Comparison of ENCODE assay signal across 28 cellular contexts in genomic region chr9:81097167-81097566, GRCh38.
"Had no signal": no experiment of that assay in that cellular context is flagged by ENCODE, and none has a peak within 500 bp of the region (broad histone marks: within the 10 kb centered on the region; RNA-seq: fewer than 3 reads in every experiment).

No MANE protein-coding gene starts in this region.

- DNase-seq: activated CD4-positive, alpha-beta T cell treated with anti-CD3 and anti-CD28 coated beads for 4 hours; activated CD4-positive, alpha-beta T cell treated with anti-CD3 and anti-CD28 coated beads, Interleukin-2, amount 50 U/mL, for 4 hours; activated CD8-positive, alpha-beta memory T cell treated with anti-CD3 and anti-CD28 coated beads for 24 hours; activated effector memory CD4-positive, alpha-beta T cell treated with Interleukin-2 at 50 U/mL for 16 hours; activated naive CD4-positive, alpha-beta T cell treated with Interleukin-2 at 50 U/mL for 16 hours; dorsolateral prefrontal cortex; effector memory CD8-positive, alpha-beta T cell; foreskin melanocyte; left cardiac atrium; left ventricle myocardium superior; naive thymus-derived CD8-positive, alpha-beta T cell; ovary; right lobe of liver; stimulated activated CD4-positive, alpha-beta T cell treated with anti-CD3 and anti-CD28 coated beads, Interleukin-2, amount 100 ng/mL, for 48 hours; stimulated activated naive CD4-positive, alpha-beta T cell treated with Interleukin-2 at 50 U/mL for 16 hours; T-helper 9 cell; transverse colon had no signal

- H3K4me3 Mint-ChIP-seq: activated naive CD8-positive, alpha-beta T cell; brain; effector memory CD8-positive, alpha-beta T cell; naive thymus-derived CD8-positive, alpha-beta T cell; T-helper 1 cell treated with Interleukin-12 subunit alpha and Interleukin-12 subunit beta and Interleukin-4 antibody, amounts not matched to agents 30 μg/mL and 1 μg/mL, for 36 hours had no signal

- H3K36me3 Mint-ChIP-seq: activated naive CD8-positive, alpha-beta T cell had no signal

- H3K27ac ChIP-seq: ascending aorta, coronary artery, dorsolateral prefrontal cortex, ovary, right lobe of liver, VCaP had no signal

- H3K27ac Mint-ChIP-seq: activated naive CD8-positive, alpha-beta T cell; effector memory CD8-positive, alpha-beta T cell; naive thymus-derived CD8-positive, alpha-beta T cell; progenitor cell of endocrine pancreas; T-helper 1 cell treated with Interleukin-12 subunit alpha and Interleukin-12 subunit beta and Interleukin-4 antibody, amounts not matched to agents 30 μg/mL and 1 μg/mL, for 36 hours had no signal

- H3K27me3 ChIP-seq: ascending aorta, ovary, right lobe of liver, transverse colon had no signal

- FAIRE-seq: islet of Langerhans, TTC549, urothelium cell line had no signal

- H3K27me3 Mint-ChIP-seq: activated naive CD8-positive, alpha-beta T cell; effector memory CD8-positive, alpha-beta T cell; progenitor cell of endocrine pancreas had no signal

- H3K4me1 ChIP-seq: ascending aorta, right lobe of liver, transverse colon had no signal

- H3K4me3 ChIP-seq: ascending aorta, coronary artery, dorsolateral prefrontal cortex, ovary, right lobe of liver, transverse colon had no signal

- H3K9me3 ChIP-seq: ascending aorta, ovary, right lobe of liver had no signal

- H3K36me3 ChIP-seq: ascending aorta, ovary, right lobe of liver, transverse colon had no signal

- ATAC-seq: effector memory CD8-positive, alpha-beta T cell; esophagus mucosa; left cardiac atrium; left ventricle myocardium superior; naive thymus-derived CD8-positive, alpha-beta T cell; right lobe of liver had no signal

- H3K4me1 Mint-ChIP-seq: naive thymus-derived CD8-positive, alpha-beta T cell had no signal
